Comparison of ENCODE assay signal across 12 cellular contexts in the genomic region with DNA sequence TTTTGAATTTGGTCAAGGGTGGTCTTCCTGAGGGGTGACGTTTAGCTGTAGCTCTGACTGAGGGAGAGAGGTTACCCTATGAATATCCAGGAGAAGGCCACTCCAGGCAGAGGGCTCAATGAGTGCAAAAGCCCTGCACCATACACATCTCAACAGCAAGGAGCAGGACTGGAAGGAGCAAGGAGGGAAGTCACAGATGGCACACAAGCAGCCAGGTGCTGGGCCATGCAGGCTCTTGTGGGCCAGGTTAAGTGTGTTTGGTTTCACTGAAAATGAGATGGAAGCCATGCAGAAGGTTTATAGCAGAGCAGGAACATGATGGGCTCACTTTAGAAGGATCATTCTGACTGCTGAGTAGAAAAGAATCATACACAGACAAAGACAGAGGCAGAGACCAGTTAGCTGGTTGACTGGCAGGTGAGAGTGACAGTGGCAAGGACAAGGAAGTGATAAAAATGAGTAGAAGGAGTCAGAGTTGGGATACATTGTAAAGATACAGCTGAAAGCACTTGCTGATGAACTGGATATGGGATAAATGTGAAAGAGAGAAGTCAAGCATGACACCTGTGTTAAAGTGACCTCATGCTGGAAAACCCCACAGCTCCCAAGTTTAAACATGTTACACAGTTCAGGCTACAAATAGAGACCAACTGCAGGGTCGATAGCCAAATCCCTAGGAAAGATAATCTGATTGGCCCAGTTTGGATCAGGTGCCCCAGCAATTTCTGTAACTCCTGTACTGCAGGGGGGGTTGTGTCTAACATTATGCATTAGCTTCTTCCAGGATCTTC.
DNase-seq lines count a peak whose midpoint lies in the region; ATAC-seq and TF ChIP-seq lines count a peak whose summit lies in the region.
"Had no signal": no experiment of that assay in that cellular context is flagged by ENCODE, and none has a peak within 500 bp of the region (broad histone marks: within the 10 kb centered on the region; RNA-seq: fewer than 3 reads in every experiment).

No MANE protein-coding gene starts in this region.

- TF ChIP-seq CTCF in HFFc6 (IDR thresholded peaks at IDR 0.05): no peak

- H3K4me1 Mint-ChIP-seq in memory B cell: peaks cover 6% of the 10 kb centered on the region
- H3K4me1 Mint-ChIP-seq in HFFc6 (ENCODE audit: low read depth): no peaks in the 10 kb centered on the region
- H3K4me1 Mint-ChIP-seq in effector memory CD8-positive, alpha-beta T cell (ENCODE audit: low read depth in 2 of 2): no peaks in the 10 kb centered on the region
- H3K4me1 Mint-ChIP-seq: T-helper 17 cell had no signal

- H3K4me3 Mint-ChIP-seq in memory B cell: no peak overlapping the region
- no peak overlapping the region for H3K4me3 Mint-ChIP-seq in HFFc6
- no peak overlapping the region for H3K4me3 Mint-ChIP-seq in effector memory CD8-positive, alpha-beta T cell
- H3K4me3 Mint-ChIP-seq: T-helper 17 cell had no signal

- H3K36me3 Mint-ChIP-seq in memory B cell (no peaks in the 10 kb centered on the region), HFFc6 (ENCODE audit: low read depth) (peaks cover 20% of the 10 kb centered on the region; the same call in 1 of the 2 replicates)
- no peaks in the 10 kb centered on the region for H3K36me3 Mint-ChIP-seq in effector memory CD8-positive, alpha-beta T cell (ENCODE audit: insufficient read depth)

- DNase-seq in NCI-H187 treated with DMSO at 0.1 percent for 48 hours (lab: John Stamatoyannopoulos, UW) (peak; percentile 62), memory B cell (ENCODE audit: low spot score in 2 of 2) (no peak), HFFc6 (no peak), D341Med (ENCODE audit: low spot score) (no peak), NK-92 (lab: John Stamatoyannopoulos, UW; ENCODE audit: unreplicated experiment) (no peak)
- DNase-seq in effector memory CD8-positive, alpha-beta T cell: no peak
- DNase-seq: activated naive CD4-positive, alpha-beta T cell; NCI-H1436; right lobe of liver; T-helper 17 cell had no signal

- H3K9me3 Mint-ChIP-seq in memory B cell (peaks cover 10% of the 10 kb centered on the region), HFFc6 (peaks cover 1% of the 10 kb centered on the region)
- H3K9me3 Mint-ChIP-seq in effector memory CD8-positive, alpha-beta T cell: peaks cover 15 to 33% of the 10 kb centered on the region in 2 donors

- ATAC-seq in GM18907 (IDR thresholded peaks at IDR 0.05; ENCODE audit: unreplicated experiment) (peak; percentile 86), HG02642 (IDR thresholded peaks at IDR 0.05; ENCODE audit: poor library complexity, unreplicated experiment) (peak; percentile 80), memory B cell (ENCODE audit: low read depth) (peak; percentile 50)
- no peak for ATAC-seq in effector memory CD8-positive, alpha-beta T cell (replicated peaks)
- ATAC-seq: T-helper 17 cell had no signal

- H3K27me3 Mint-ChIP-seq in memory B cell: no peaks in the 10 kb centered on the region
- peaks cover 2% of the 10 kb centered on the region; the same call in 1 of the 2 replicates for H3K27me3 Mint-ChIP-seq in HFFc6 (ENCODE audit: insufficient read depth)
- no peaks in the 10 kb centered on the region for H3K27me3 Mint-ChIP-seq in effector memory CD8-positive, alpha-beta T cell
- H3K27me3 Mint-ChIP-seq: T-helper 17 cell had no signal

- H3K27ac Mint-ChIP-seq in memory B cell (peak overlapping the region; percentile 1), HFFc6 (no peak overlapping the region)
- no peak overlapping the region for H3K27ac Mint-ChIP-seq in effector memory CD8-positive, alpha-beta T cell
- H3K27ac Mint-ChIP-seq: T-helper 17 cell had no signal
